Comparison of ENCODE assay signal across 21 cellular contexts in the genomic region with DNA sequence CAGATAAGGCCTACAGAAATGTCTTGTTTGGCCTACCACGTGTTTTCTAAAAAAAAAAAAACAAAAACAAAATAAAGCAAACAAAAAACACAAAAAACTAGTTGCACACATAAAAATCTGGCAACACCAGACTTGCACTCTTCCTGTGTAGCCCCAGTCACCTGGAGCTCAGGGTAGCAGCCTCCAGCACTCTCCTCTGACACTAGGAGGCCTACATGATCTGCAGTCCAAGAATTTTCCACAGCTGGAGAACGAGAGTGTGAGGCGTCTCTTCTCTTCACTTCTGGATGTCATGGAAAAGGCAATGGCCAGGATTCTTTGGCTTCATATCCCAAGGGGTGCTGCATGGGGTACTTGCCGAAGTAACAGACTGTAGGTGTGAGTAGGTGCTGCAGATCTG.
DNase-seq lines count a peak whose midpoint lies in the region; ATAC-seq, FAIRE-seq and TF ChIP-seq lines count a peak whose summit lies in the region.
"Had no signal": no experiment of that assay in that cellular context is flagged by ENCODE, and none has a peak within 500 bp of the region (broad histone marks: within the 10 kb centered on the region; RNA-seq: fewer than 3 reads in every experiment).

No MANE protein-coding gene starts in this region.

- TF ChIP-seq CTCF in bronchial epithelial cell (IDR thresholded peaks at IDR 0.05; ENCODE audit: insufficient read depth, low read length, severe bottlenecking) (no peak), HepG2 (CRISPR knock-in tag; IDR thresholded peaks at IDR 0.05) (no peak), esophagus muscularis mucosa (IDR thresholded peaks at IDR 0.05) (no peak)

- H3K79me2 ChIP-seq in HepG2 (ENCODE audit: insufficient read depth, low read length): no peaks in the 10 kb centered on the region

- H2BK120ac ChIP-seq in neuronal stem cell (ENCODE audit: low read depth, low read length): peak overlapping the region; percentile 4

- no peaks in the 10 kb centered on the region for H3K9me3 ChIP-seq in HepG2 (ENCODE audit: low read length)
- H3K9me3 ChIP-seq in neuronal stem cell (replicated peaks in 1 of 2; ENCODE audit: control insufficient read depth in 2 of 2, insufficient read depth in 1 of 2, low read depth in 1 of 2, low read length in 2 of 2): no peaks in the 10 kb centered on the region
- H3K9me3 ChIP-seq in esophagus muscularis mucosa: no peaks in the 10 kb centered on the region

- CTCF ChIA-PET in HepG2 (lab: Yijun Ruan, JAX; ENCODE audit: low intra/inter-chr PET ratio, low total read pairs): no interaction called here

- 22% methylated on average over 4 of the region's 4 CpGs for WGBS in HepG2 (ENCODE audit: low lambda C conversion rate)
- WGBS in neuronal stem cell (ENCODE audit: extremely low coverage in 2 of 2, insufficient read length in 2 of 2, insufficient replicate concordance in 1 of 2), 2 donors: no CpG with 5 or more reads among the region's 4 CpGs
- WGBS in esophagus muscularis mucosa: 84% methylated on average over 4 of the region's 4 CpGs

- H3K36me3 ChIP-seq in bronchial epithelial cell (ENCODE audit: control insufficient read depth, insufficient read depth, low read length) (no peaks in the 10 kb centered on the region), HepG2 (replicated peaks in 1 of 2; ENCODE audit: control insufficient read depth in 1 of 2, insufficient read depth in 2 of 2, low read length in 2 of 2) (no peaks in the 10 kb centered on the region), neuronal stem cell (replicated peaks in 1 of 2; ENCODE audit: control insufficient read depth in 2 of 2, insufficient read depth in 2 of 2, low read length in 2 of 2) (no peaks in the 10 kb centered on the region), esophagus muscularis mucosa (no peaks in the 10 kb centered on the region)

- no peak overlapping the region for H2BK12ac ChIP-seq in neuronal stem cell (ENCODE audit: low read length)

- no peaks in the 10 kb centered on the region for H3K79me1 ChIP-seq in neuronal stem cell (ENCODE audit: low read depth, low read length)

- H3K27me3 ChIP-seq in bronchial epithelial cell (ENCODE audit: control insufficient read depth, insufficient read depth, low read length) (no peaks in the 10 kb centered on the region), HepG2 (ENCODE audit: control insufficient read depth in 1 of 2, insufficient read depth in 2 of 2, low read length in 2 of 2) (no peaks in the 10 kb centered on the region; a peak in 1 of 5 replicates), neuronal stem cell (ENCODE audit: control insufficient read depth in 3 of 3, insufficient read depth in 3 of 3, low read depth in 1 of 3, low read length in 3 of 3) (no peaks in the 10 kb centered on the region), esophagus muscularis mucosa (no peaks in the 10 kb centered on the region)

- no peak overlapping the region for H3K4me2 ChIP-seq in HepG2 (ENCODE audit: low read depth, low read length)
- H3K4me2 ChIP-seq in neuronal stem cell (ENCODE audit: insufficient read depth, low read length, poor library complexity, severe bottlenecking): no peak overlapping the region

- H3K27ac ChIP-seq in HepG2 (ENCODE audit: extremely low read length, insufficient read depth, low read length): no peak overlapping the region
- no peak overlapping the region for H3K27ac ChIP-seq in neuronal stem cell (replicated peaks; ENCODE audit: low read length)
- H3K27ac ChIP-seq in esophagus muscularis mucosa (replicated peaks in 1 of 4): no peak overlapping the region
- H3K27ac ChIP-seq: C4-2B, HL-60 had no signal

- ATAC-seq in HepG2: peak; percentile 73
- no peak for ATAC-seq in GM18517 (IDR thresholded peaks at IDR 0.05; ENCODE audit: unreplicated experiment)

- DNase-seq in HT-29 (ENCODE audit: low spot score): peak; percentile 1
- DNase-seq in bronchial epithelial cell (ENCODE audit: low read depth): no peak
- no peak for DNase-seq in HepG2 (ENCODE audit: low spot score)
- DNase-seq in neuronal stem cell (ENCODE audit: low spot score): no peak
- DNase-seq in esophagus muscularis mucosa (ENCODE audit: extremely low spot score): no peak
- DNase-seq in CD1c-positive myeloid dendritic cell (ENCODE audit: extremely low spot score): no peak
- DNase-seq: AML-193; CD4-positive, alpha-beta memory T cell; DMS153; DMS79; GDM1; H9; KBM-7 had no signal

- peak overlapping the region; percentile 73 for H2AK5ac ChIP-seq in neuronal stem cell (ENCODE audit: low read depth, low read length)

- H3K23ac ChIP-seq in neuronal stem cell (ENCODE audit: low read depth, low read length, poor library complexity): no peak overlapping the region

- TF ChIP-seq EP300 in HepG2 (IDR thresholded peaks at IDR 0.05; ENCODE audit: low read depth in 2 of 2, low read length in 2 of 2) (no peak), HepG2 (CRISPR knock-in tag; IDR thresholded peaks at IDR 0.05; ENCODE audit: borderline replicate concordance) (no peak), esophagus muscularis mucosa (IDR thresholded peaks at IDR 0.05) (no peak)

- no peak overlapping the region for H3K4me3 ChIP-seq in bronchial epithelial cell (ENCODE audit: low read depth, low read length)
- no peak overlapping the region for H3K4me3 ChIP-seq in HepG2 (replicated peaks in 1 of 3; ENCODE audit: insufficient read depth in 1 of 3, low read depth in 2 of 3, low read length in 3 of 3)
- no peak overlapping the region for H3K4me3 ChIP-seq in neuronal stem cell (ENCODE audit: low read length in 2 of 2)
- no peak overlapping the region for H3K4me3 ChIP-seq in esophagus muscularis mucosa

- FAIRE-seq in bronchial epithelial cell (lab: Jason Lieb, UNC): peak; percentile 55
- peak; percentile 28 for FAIRE-seq in HepG2 (lab: Jason Lieb, UNC)
- FAIRE-seq: A204.1, GM12892, GM18507, H1, HTR-8/SVneo had no signal

- H4K20me1 ChIP-seq in HepG2 (ENCODE audit: insufficient read depth, low read length): no peaks in the 10 kb centered on the region

- no peak overlapping the region for H2BK15ac ChIP-seq in neuronal stem cell (ENCODE audit: low read length)

- H3K4ac ChIP-seq in neuronal stem cell (ENCODE audit: low read length): no peak overlapping the region

- peak overlapping the region; percentile 67 for H3K18ac ChIP-seq in neuronal stem cell (ENCODE audit: low read length)

- TF ChIP-seq RAD21 in HepG2 (CRISPR knock-in tag; IDR thresholded peaks at IDR 0.05): no peak

- no peak overlapping the region for H2AFZ ChIP-seq in HepG2 (ENCODE audit: low read length)
- no peak overlapping the region for H2AFZ ChIP-seq in neuronal stem cell (ENCODE audit: low read length)

- no peak overlapping the region for H4K8ac ChIP-seq in neuronal stem cell (ENCODE audit: low read depth, low read length)

- no TSS peak for BruUV-seq in HepG2 (replicated peaks; lab: Mats Ljungman, UMichigan)

- H2BK5ac ChIP-seq in neuronal stem cell (ENCODE audit: low read length): no peak overlapping the region

- in situ Hi-C loops in HepG2 (cut with HindIII; ENCODE audit: extremely low pct_ligation_motif_present, low pct_unique_long_range_greater_than_20kb): no loop called here

- POLR2A ChIA-PET in HepG2 (lab: Yijun Ruan, JAX): no interaction called here

- no peak overlapping the region for H3K14ac ChIP-seq in neuronal stem cell (ENCODE audit: low read length)

- TF ChIP-seq POLR2A in HepG2 (IDR thresholded peaks at IDR 0.05; ENCODE audit: insufficient read depth in 1 of 2, low read depth in 2 of 2, low read length in 2 of 2) (no peak), esophagus muscularis mucosa (IDR thresholded peaks at IDR 0.05; ENCODE audit: low read depth) (no peak)

- H3K9ac ChIP-seq in HepG2 (ENCODE audit: insufficient read depth, low read depth, low read length) (no peak overlapping the region), neuronal stem cell (ENCODE audit: low read depth, low read length, poor library complexity) (no peak overlapping the region)

- no peak overlapping the region for H4K91ac ChIP-seq in neuronal stem cell (ENCODE audit: low read depth, low read length, poor library complexity)

- intact Hi-C loops in HepG2 (cut with micrococcal nuclease; ENCODE audit: unreplicated experiment): no loop called here
- intact Hi-C loops in esophagus muscularis mucosa (cut with DNase I): no loop called here

- H3K4me1 ChIP-seq in HepG2 (ENCODE audit: insufficient read depth, low read length): no peaks in the 10 kb centered on the region
- peaks cover 18 to 21% of the 10 kb centered on the region in 2 donors for H3K4me1 ChIP-seq in neuronal stem cell (ENCODE audit: control insufficient read depth in 2 of 2, insufficient read depth in 1 of 2, low read depth in 1 of 2, low read length in 2 of 2)
- H3K4me1 ChIP-seq in esophagus muscularis mucosa: no peaks in the 10 kb centered on the region

TF ChIP-seq in HepG2, 621 proteins besides CTCF, POLR2A, EP300 and RAD21:
- TF ChIP-seq STAG1 (CRISPR knock-in tag; IDR thresholded peaks at IDR 0.05) (peak; percentile 37), RFX3 (CRISPR knock-in tag; IDR thresholded peaks at IDR 0.05) (no peak)
